ENCODE assay signal across 1 cellular context in genomic region chr4:23877758-23878229, GRCh38.
TF ChIP-seq lines count a peak whose summit lies in the region.

No MANE protein-coding gene starts in this region.

TF ChIP-seq in HepG2, 621 proteins besides CTCF, POLR2A, EP300 and RAD21 (continued from another document and continues in another):
- peak; percentile 84 for TF ChIP-seq MAX (IDR thresholded peaks at IDR 0.05)
- 0 out of 2 replicates have a peak, but pooled peaks have one; percentile 61 for TF ChIP-seq HNRNPUL1 (IDR thresholded peaks at IDR 0.05; ENCODE audit: low read depth, low read length)
- peak; percentile 77 for TF ChIP-seq ZEB1 (IDR thresholded peaks at IDR 0.05; ENCODE audit: insufficient replicate concordance, low read depth)
- TF ChIP-seq THRA (CRISPR knock-in tag; IDR thresholded peaks at IDR 0.05; ENCODE audit: borderline replicate concordance): 0 out of 2 replicates have a peak, but pooled peaks have one; percentile 49
- TF ChIP-seq ATF3 (CRISPR knock-in tag; IDR thresholded peaks at IDR 0.05): peak; percentile 96
- peak; percentile 91 for TF ChIP-seq PAXIP1 (CRISPR knock-in tag; conservative IDR thresholded peaks at IDR 0.05)
- no peak for TF ChIP-seq ZNF773 (CRISPR knock-in tag; IDR thresholded peaks at IDR 0.05; ENCODE audit: borderline replicate concordance)
- TF ChIP-seq ZNF776 (CRISPR knock-in tag; IDR thresholded peaks at IDR 0.05): no peak
- TF ChIP-seq NPAS2 (CRISPR knock-in tag; IDR thresholded peaks at IDR 0.05; ENCODE audit: borderline replicate concordance): no peak
- no peak for TF ChIP-seq ZBTB3 (CRISPR knock-in tag; IDR thresholded peaks at IDR 0.05; ENCODE audit: borderline replicate concordance, low read depth)
- peak; percentile 97 for TF ChIP-seq JUND (CRISPR knock-in tag; IDR thresholded peaks at IDR 0.05)
- TF ChIP-seq ZNF660 (CRISPR knock-in tag; IDR thresholded peaks at IDR 0.05; ENCODE audit: borderline replicate concordance, low read depth): no peak
- TF ChIP-seq PHF21A (CRISPR knock-in tag; IDR thresholded peaks at IDR 0.05): peak; percentile 86
- TF ChIP-seq GFI1 (CRISPR knock-in tag; IDR thresholded peaks at IDR 0.05; ENCODE audit: borderline replicate concordance): peak; percentile 64
- TF ChIP-seq KDM3A (CRISPR knock-in tag; IDR thresholded peaks at IDR 0.05; ENCODE audit: low read depth): peak; percentile 36; the same call in 1 of the 2 replicates
- peak; percentile 72; the same call in 1 of the 2 replicates for TF ChIP-seq POGZ (CRISPR knock-in tag; IDR thresholded peaks at IDR 0.05)
- TF ChIP-seq PCBP2 (optimal IDR thresholded peaks at IDR 0.05; ENCODE audit: low read depth, low read length, poor library complexity, severe bottlenecking): no peak
- peak; percentile 81 for TF ChIP-seq TCF7 (IDR thresholded peaks at IDR 0.05; ENCODE audit: low read depth)
- no peak for TF ChIP-seq IRF1 (CRISPR knock-in tag; IDR thresholded peaks at IDR 0.05; ENCODE audit: low read depth)
- TF ChIP-seq HHEX (CRISPR knock-in tag; IDR thresholded peaks at IDR 0.05): no peak
- TF ChIP-seq ZKSCAN8 (CRISPR knock-in tag; IDR thresholded peaks at IDR 0.05; ENCODE audit: borderline replicate concordance): peak; percentile 64; the same call in 1 of the 2 replicates
- TF ChIP-seq TRAFD1 (CRISPR knock-in tag; IDR thresholded peaks at IDR 0.05; ENCODE audit: borderline replicate concordance): no peak
- TF ChIP-seq DRAP1 (CRISPR knock-in tag; IDR thresholded peaks at IDR 0.05): peak; percentile 78
- no peak for TF ChIP-seq KLF15 (CRISPR knock-in tag; IDR thresholded peaks at IDR 0.05; ENCODE audit: borderline replicate concordance)
- TF ChIP-seq ZNF720 (CRISPR knock-in tag; IDR thresholded peaks at IDR 0.05): no peak
- TF ChIP-seq HNF4G (IDR thresholded peaks at IDR 0.05; ENCODE audit: borderline replicate concordance, low read depth, low read length): peak; percentile 49; the same call in 1 of the 2 replicates
- 0 out of 2 replicates have a peak, but pooled peaks have one; percentile 21 for TF ChIP-seq HNF4G (CRISPR knock-in tag; IDR thresholded peaks at IDR 0.05; ENCODE audit: borderline replicate concordance, low read depth)
- TF ChIP-seq ARID3A (IDR thresholded peaks at IDR 0.05; ENCODE audit: low read depth, low read length): peak; percentile 87
- no peak for TF ChIP-seq ZNF431 (CRISPR knock-in tag; IDR thresholded peaks at IDR 0.05; ENCODE audit: borderline replicate concordance, low read depth)
- no peak for TF ChIP-seq ZNF713 (CRISPR knock-in tag; IDR thresholded peaks at IDR 0.05)
- peak; percentile 94 for TF ChIP-seq ZNF609 (CRISPR knock-in tag; IDR thresholded peaks at IDR 0.05; ENCODE audit: borderline replicate concordance)
- no peak for TF ChIP-seq ZHX1 (CRISPR knock-in tag; IDR thresholded peaks at IDR 0.05; ENCODE audit: low read depth)
- peak; percentile 9; the same call in 1 of the 2 replicates for TF ChIP-seq ATF7 (IDR thresholded peaks at IDR 0.05)
- no peak; the same call in 1 of the 2 replicates for TF ChIP-seq ATF7 (CRISPR knock-in tag; IDR thresholded peaks at IDR 0.05)
- peak; percentile 88 for TF ChIP-seq ZNF331 (CRISPR knock-in tag; IDR thresholded peaks at IDR 0.05)
- TF ChIP-seq HNF1B (CRISPR knock-in tag; IDR thresholded peaks at IDR 0.05): peak; percentile 73
- peak; percentile 100 for TF ChIP-seq FOSL2 (CRISPR knock-in tag; IDR thresholded peaks at IDR 0.05)
- no peak for TF ChIP-seq ZNF567 (CRISPR knock-in tag; IDR thresholded peaks at IDR 0.05; ENCODE audit: borderline replicate concordance)
- TF ChIP-seq NAIF1 (CRISPR knock-in tag; IDR thresholded peaks at IDR 0.05; ENCODE audit: borderline replicate concordance): 0 out of 2 replicates have a peak, but pooled peaks have one; percentile 38
- no peak for TF ChIP-seq WIZ (CRISPR knock-in tag; IDR thresholded peaks at IDR 0.05)
